ENCODE assay signal across 8 cellular contexts in genomic region chr16:70065746-70066658, GRCh38. TPM values are rescaled to one million over a fixed set of nuclear protein-coding genes. Genes with fewer than 3 reads are reported as not detected.
A peak's percentile ranks its signal among the peaks of the same experiment; 100 is the strongest.
DNase-seq lines count a peak whose midpoint lies in the region; ATAC-seq and TF ChIP-seq lines count a peak whose summit lies in the region.
"Not testable (repeated sequence)": the region's sequence is repeated elsewhere in the genome, so short reads cannot be mapped to it uniquely, and the experiment has no call there.

No MANE protein-coding gene starts in this region.

- H3K27me3 ChIP-seq in adrenal gland, upper lobe of right lung: not testable (repeated sequence)

- CTCF ChIA-PET in T-cell (lab: Charles Lee) = not testable (repeated sequence)

- not testable (repeated sequence) for H3K4me1 ChIP-seq in adrenal gland (replicated peaks in 1 of 2)
- peaks cover 17% of the 10 kb centered on the region for H3K4me1 ChIP-seq in upper lobe of right lung

- not testable (repeated sequence) for H3K9me3 ChIP-seq in adrenal gland (replicated peaks in 1 of 3); upper lobe of right lung

- not testable (repeated sequence) for TF ChIP-seq CTCF in adrenal gland (IDR thresholded peaks at IDR 0.05); upper lobe of right lung (IDR thresholded peaks at IDR 0.05)

- intact Hi-C loops in adrenal gland (cut with DNase I); left cardiac atrium (cut with DNase I); posterior vena cava (cut with DNase I); upper lobe of right lung (cut with DNase I): not testable (repeated sequence)

- peak; percentile 72 to 76 for TF ChIP-seq POLR2A in adrenal gland (IDR thresholded peaks at IDR 0.05)

- peaks cover 5 to 19% (median 14%) of the 10 kb centered on the region in 3 donors for H3K4me1 Mint-ChIP-seq in T-cell

- not testable (repeated sequence) for H3K36me3 Mint-ChIP-seq in T-cell

- ATAC-seq in GM18502 (IDR thresholded peaks at IDR 0.05; ENCODE audit: poor library complexity, unreplicated experiment) = peak; percentile 93
- peak; percentile 83 for ATAC-seq in HG02938 (IDR thresholded peaks at IDR 0.05; ENCODE audit: unreplicated experiment)
- ATAC-seq in T-cell (replicated peaks in 1 of 4) = peak; percentile 90 to 97 (median 96)
- peak; percentile 95 to 97 for ATAC-seq in left cardiac atrium
- ATAC-seq in upper lobe of right lung = peak; percentile 98

- H3K4me3 Mint-ChIP-seq in T-cell = peak overlapping the region; percentile 78 to 82 (median 81)

- WGBS in adrenal gland, 4 donors = 0 to 4% (median 1%) methylated on average over 12 to 62 of the region's 62 CpGs

- DNase-seq in NCI-H146 treated with DMSO at 0.1 percent for 48 hours (lab: John Stamatoyannopoulos, UW; ENCODE audit: unreplicated experiment) (peak; percentile 64), T-cell (peak; percentile 85 to 96 (median 92)), adrenal gland (peak; percentile 90 to 95 (median 93)), left cardiac atrium (peak; percentile 89), posterior vena cava (ENCODE audit: low spot score) (peak; percentile 95), upper lobe of right lung (peak; percentile 97)

- H3K4me3 ChIP-seq in adrenal gland = peak overlapping the region; percentile 1 to 83 (median 35)
- peak overlapping the region; percentile 68 for H3K4me3 ChIP-seq in upper lobe of right lung

- not testable (repeated sequence) for H3K9me3 Mint-ChIP-seq in T-cell

- H3K27me3 Mint-ChIP-seq in T-cell = not testable (repeated sequence)

- POLR2A ChIA-PET in T-cell (lab: Charles Lee) = interaction anchor here in 1 of 2 donors (0.6 kb wide), 1 partner anchor 294 kb away, joined by 3 read pairs; no protein-coding TSS in a partner anchor

- peak overlapping the region; percentile 57 to 91 for H3K27ac Mint-ChIP-seq in T-cell

- not testable (repeated sequence) for H3K36me3 ChIP-seq in adrenal gland (replicated peaks in 1 of 2); upper lobe of right lung

- H3K27ac ChIP-seq in adrenal gland (peak overlapping the region in 4 of 5 donors; percentile 65 to 90 (median 79)), upper lobe of right lung (peak overlapping the region; percentile 86)

RNA-seq across cellular contexts. Expression of gene PDPR, which starts 48.1 kb away (rescaled TPM):
- total RNA-seq in T-cell (10 to 100 TPM; 24.8 to 46.0 (median 31.9) TPM), adrenal gland (10 to 100 TPM; 14.6 to 58.7 (median 33.9) TPM), left cardiac atrium (10 to 100 TPM; 18.8 to 39.5 TPM), posterior vena cava (10 to 100 TPM; 26.0 to 28.8 TPM), upper lobe of right lung (20.3 TPM)
- 10 to 100 TPM in 2 of 3 donors, 1 to 10 TPM in 1; 8.2 to 16.3 (median 13.4) TPM for polyA plus RNA-seq in adrenal gland

Comparison
In these comparisons a context has a peak if more than half of its experiments do, and no peak if none do; other contexts are left out.
1. Peak in every context shown above with its lines: DNase-seq, ATAC-seq, H3K4me3 ChIP-seq and H3K27ac ChIP-seq.